1 cellular context compared by ENCODE assay signal in the genomic region with DNA sequence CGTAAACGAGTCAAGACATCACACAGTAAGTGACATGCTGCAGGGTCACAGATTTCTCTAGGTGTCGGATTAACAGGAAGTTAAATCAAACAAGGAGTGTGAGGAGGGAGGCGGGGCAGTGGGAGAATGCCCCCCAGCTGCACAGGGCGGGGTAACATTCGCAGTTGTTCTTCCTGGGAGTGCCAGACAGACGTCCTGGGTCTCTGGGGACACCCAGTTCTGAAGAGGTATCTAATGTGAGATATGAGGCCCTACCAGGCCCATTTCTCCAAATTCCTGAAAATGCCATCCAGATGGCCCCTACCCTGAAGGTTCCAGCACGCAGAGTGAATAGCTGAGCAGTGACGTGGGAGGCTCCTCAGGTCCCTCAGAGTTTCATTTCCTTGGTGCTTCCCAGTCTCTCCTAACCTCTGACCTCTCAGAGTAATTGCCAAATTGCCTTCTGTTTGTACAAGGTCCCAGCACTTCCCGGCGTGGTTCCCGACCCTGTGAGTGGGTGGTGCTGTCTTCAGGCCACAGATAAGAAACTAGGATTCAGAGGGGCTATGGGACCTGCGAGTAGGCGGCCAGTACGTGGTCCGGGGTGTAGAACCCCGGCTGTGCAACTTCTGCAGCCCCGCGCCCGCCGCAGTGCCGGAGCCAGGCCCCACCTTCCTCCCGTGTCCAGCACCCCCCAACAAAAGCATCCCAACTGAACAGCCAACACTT.
TF ChIP-seq lines count a peak whose summit lies in the region.

No MANE protein-coding gene starts in this region.

TF ChIP-seq in HepG2, 621 proteins besides CTCF, POLR2A, EP300 and RAD21 (continued from another document and continues in another):
- TF ChIP-seq, protein P1, sequence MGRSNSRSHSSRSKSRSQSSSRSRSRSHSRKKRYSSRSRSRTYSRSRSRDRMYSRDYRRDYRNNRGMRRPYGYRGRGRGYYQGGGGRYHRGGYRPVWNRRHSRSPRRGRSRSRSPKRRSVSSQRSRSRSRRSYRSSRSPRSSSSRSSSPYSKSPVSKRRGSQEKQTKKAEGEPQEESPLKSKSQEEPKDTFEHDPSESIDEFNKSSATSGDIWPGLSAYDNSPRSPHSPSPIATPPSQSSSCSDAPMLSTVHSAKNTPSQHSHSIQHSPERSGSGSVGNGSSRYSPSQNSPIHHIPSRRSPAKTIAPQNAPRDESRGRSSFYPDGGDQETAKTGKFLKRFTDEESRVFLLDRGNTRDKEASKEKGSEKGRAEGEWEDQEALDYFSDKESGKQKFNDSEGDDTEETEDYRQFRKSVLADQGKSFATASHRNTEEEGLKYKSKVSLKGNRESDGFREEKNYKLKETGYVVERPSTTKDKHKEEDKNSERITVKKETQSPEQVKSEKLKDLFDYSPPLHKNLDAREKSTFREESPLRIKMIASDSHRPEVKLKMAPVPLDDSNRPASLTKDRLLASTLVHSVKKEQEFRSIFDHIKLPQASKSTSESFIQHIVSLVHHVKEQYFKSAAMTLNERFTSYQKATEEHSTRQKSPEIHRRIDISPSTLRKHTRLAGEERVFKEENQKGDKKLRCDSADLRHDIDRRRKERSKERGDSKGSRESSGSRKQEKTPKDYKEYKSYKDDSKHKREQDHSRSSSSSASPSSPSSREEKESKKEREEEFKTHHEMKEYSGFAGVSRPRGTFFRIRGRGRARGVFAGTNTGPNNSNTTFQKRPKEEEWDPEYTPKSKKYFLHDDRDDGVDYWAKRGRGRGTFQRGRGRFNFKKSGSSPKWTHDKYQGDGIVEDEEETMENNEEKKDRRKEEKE (IDR thresholded peaks at IDR 0.05): no peak
- TF ChIP-seq IRX3 (CRISPR knock-in tag; IDR thresholded peaks at IDR 0.05; ENCODE audit: borderline replicate concordance, low read depth) (no peak), ZBTB3 (CRISPR knock-in tag; IDR thresholded peaks at IDR 0.05; ENCODE audit: borderline replicate concordance, low read depth) (peak; percentile 49; the same call in 1 of the 2 replicates), MTA1 (CRISPR knock-in tag; IDR thresholded peaks at IDR 0.05; ENCODE audit: borderline replicate concordance) (peak; percentile 78; the same call in 1 of the 2 replicates), SAFB2 (CRISPR knock-in tag; IDR thresholded peaks at IDR 0.05; ENCODE audit: borderline replicate concordance, low read depth) (no peak), NFKBIZ (CRISPR knock-in tag; IDR thresholded peaks at IDR 0.05) (peak; percentile 63; the same call in 1 of the 2 replicates), MED8 (CRISPR knock-in tag; IDR thresholded peaks at IDR 0.05; ENCODE audit: insufficient replicate concordance) (peak; percentile 50), POLR2G (IDR thresholded peaks at IDR 0.05; ENCODE audit: low read depth, low read length) (peak; percentile 82), ZFY (CRISPR knock-in tag; IDR thresholded peaks at IDR 0.05) (no peak; the same call in 1 of the 2 replicates), FOXC1 (CRISPR knock-in tag; IDR thresholded peaks at IDR 0.05; ENCODE audit: borderline replicate concordance) (no peak; the same call in 1 of the 2 replicates), FOXM1 (CRISPR knock-in tag; IDR thresholded peaks at IDR 0.05) (no peak), MAF1 (CRISPR knock-in tag; IDR thresholded peaks at IDR 0.05; ENCODE audit: borderline replicate concordance) (no peak), MED13 (CRISPR knock-in tag; IDR thresholded peaks at IDR 0.05) (peak; percentile 66), ZNF776 (CRISPR knock-in tag; IDR thresholded peaks at IDR 0.05) (no peak; the same call in 1 of the 2 replicates), ZNF891 (CRISPR knock-in tag; IDR thresholded peaks at IDR 0.05) (peak; percentile 69; the same call in 1 of the 2 replicates), KDM2A (CRISPR knock-in tag; IDR thresholded peaks at IDR 0.05; ENCODE audit: borderline replicate concordance, low read depth) (peak; percentile 70; the same call in 1 of the 2 replicates), ZBTB20 (CRISPR knock-in tag; IDR thresholded peaks at IDR 0.05; ENCODE audit: borderline replicate concordance, low read depth) (no peak), CCDC6 (CRISPR knock-in tag; IDR thresholded peaks at IDR 0.05) (no peak), ZNF3 (CRISPR knock-in tag; IDR thresholded peaks at IDR 0.05) (no peak), ZNF670 (CRISPR knock-in tag; IDR thresholded peaks at IDR 0.05; ENCODE audit: borderline replicate concordance) (peak; percentile 73; the same call in 1 of the 2 replicates), MTF1 (CRISPR knock-in tag; IDR thresholded peaks at IDR 0.05) (no peak), ZNF136 (CRISPR knock-in tag; IDR thresholded peaks at IDR 0.05; ENCODE audit: low read depth) (no peak), SMAD9 (CRISPR knock-in tag; IDR thresholded peaks at IDR 0.05) (no peak), PITX1 (CRISPR knock-in tag; IDR thresholded peaks at IDR 0.05) (0 out of 2 replicates have a peak, but pooled peaks have one; percentile 61), CBX2 (IDR thresholded peaks at IDR 0.05; ENCODE audit: low read depth, low read length) (no peak), CBX2 (CRISPR knock-in tag; IDR thresholded peaks at IDR 0.05; ENCODE audit: low read depth) (no peak), ZNF260 (CRISPR knock-in tag; IDR thresholded peaks at IDR 0.05; ENCODE audit: borderline replicate concordance, low read depth) (no peak), SETDB1 (CRISPR knock-in tag; IDR thresholded peaks at IDR 0.05; ENCODE audit: borderline replicate concordance) (no peak), SUZ12 (IDR thresholded peaks at IDR 0.05; ENCODE audit: low read depth, low read length) (no peak), GTF3A (CRISPR knock-in tag; conservative IDR thresholded peaks at IDR 0.05) (no peak), ZNF331 (CRISPR knock-in tag; IDR thresholded peaks at IDR 0.05) (0 out of 2 replicates have a peak, but pooled peaks have one; percentile 19), ZNF773 (CRISPR knock-in tag; IDR thresholded peaks at IDR 0.05; ENCODE audit: borderline replicate concordance) (no peak), ZFP36L2 (CRISPR knock-in tag; IDR thresholded peaks at IDR 0.05) (0 out of 2 replicates have a peak, but pooled peaks have one; percentile 64), ZNF7 (CRISPR knock-in tag; IDR thresholded peaks at IDR 0.05) (no peak), TRIM24 (CRISPR knock-in tag; IDR thresholded peaks at IDR 0.05) (no peak), SRF (IDR thresholded peaks at IDR 0.05; ENCODE audit: low read depth, low read length) (no peak), ZNF337 (CRISPR knock-in tag; IDR thresholded peaks at IDR 0.05; ENCODE audit: borderline replicate concordance, low read depth) (no peak), ZNF230 (CRISPR knock-in tag; IDR thresholded peaks at IDR 0.05) (no peak), NFE2L1 (CRISPR knock-in tag; IDR thresholded peaks at IDR 0.05; ENCODE audit: borderline replicate concordance) (peak; percentile 31; the same call in 1 of the 2 replicates), TBL1XR1 (IDR thresholded peaks at IDR 0.05; ENCODE audit: borderline replicate concordance, low read length, partially characterized antibody) (peak; percentile 19), RARA (CRISPR knock-in tag; IDR thresholded peaks at IDR 0.05) (peak; percentile 68), ZNF224 (CRISPR knock-in tag; IDR thresholded peaks at IDR 0.05) (no peak), RFXANK (CRISPR knock-in tag; IDR thresholded peaks at IDR 0.05) (no peak), TSC22D2 (CRISPR knock-in tag; IDR thresholded peaks at IDR 0.05; ENCODE audit: borderline replicate concordance) (0 out of 2 replicates have a peak, but pooled peaks have one; percentile 10), ZNF790 (CRISPR knock-in tag; IDR thresholded peaks at IDR 0.05; ENCODE audit: borderline replicate concordance) (no peak), MYNN (CRISPR knock-in tag; IDR thresholded peaks at IDR 0.05; ENCODE audit: low read depth) (no peak)
- TF ChIP-seq, protein P2, sequence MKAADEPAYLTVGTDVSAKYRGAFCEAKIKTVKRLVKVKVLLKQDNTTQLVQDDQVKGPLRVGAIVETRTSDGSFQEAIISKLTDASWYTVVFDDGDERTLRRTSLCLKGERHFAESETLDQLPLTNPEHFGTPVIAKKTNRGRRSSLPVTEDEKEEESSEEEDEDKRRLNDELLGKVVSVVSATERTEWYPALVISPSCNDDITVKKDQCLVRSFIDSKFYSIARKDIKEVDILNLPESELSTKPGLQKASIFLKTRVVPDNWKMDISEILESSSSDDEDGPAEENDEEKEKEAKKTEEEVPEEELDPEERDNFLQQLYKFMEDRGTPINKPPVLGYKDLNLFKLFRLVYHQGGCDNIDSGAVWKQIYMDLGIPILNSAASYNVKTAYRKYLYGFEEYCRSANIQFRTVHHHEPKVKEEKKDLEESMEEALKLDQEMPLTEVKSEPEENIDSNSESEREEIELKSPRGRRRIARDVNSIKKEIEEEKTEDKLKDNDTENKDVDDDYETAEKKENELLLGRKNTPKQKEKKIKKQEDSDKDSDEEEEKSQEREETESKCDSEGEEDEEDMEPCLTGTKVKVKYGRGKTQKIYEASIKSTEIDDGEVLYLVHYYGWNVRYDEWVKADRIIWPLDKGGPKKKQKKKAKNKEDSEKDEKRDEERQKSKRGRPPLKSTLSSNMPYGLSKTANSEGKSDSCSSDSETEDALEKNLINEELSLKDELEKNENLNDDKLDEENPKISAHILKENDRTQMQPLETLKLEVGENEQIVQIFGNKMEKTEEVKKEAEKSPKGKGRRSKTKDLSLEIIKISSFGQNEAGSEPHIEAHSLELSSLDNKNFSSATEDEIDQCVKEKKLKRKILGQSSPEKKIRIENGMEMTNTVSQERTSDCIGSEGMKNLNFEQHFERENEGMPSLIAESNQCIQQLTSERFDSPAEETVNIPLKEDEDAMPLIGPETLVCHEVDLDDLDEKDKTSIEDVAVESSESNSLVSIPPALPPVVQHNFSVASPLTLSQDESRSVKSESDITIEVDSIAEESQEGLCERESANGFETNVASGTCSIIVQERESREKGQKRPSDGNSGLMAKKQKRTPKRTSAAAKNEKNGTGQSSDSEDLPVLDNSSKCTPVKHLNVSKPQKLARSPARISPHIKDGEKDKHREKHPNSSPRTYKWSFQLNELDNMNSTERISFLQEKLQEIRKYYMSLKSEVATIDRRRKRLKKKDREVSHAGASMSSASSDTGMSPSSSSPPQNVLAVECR (CRISPR knock-in tag; IDR thresholded peaks at IDR 0.05; ENCODE audit: borderline replicate concordance): peak; percentile 25
- TF ChIP-seq, protein P3, sequence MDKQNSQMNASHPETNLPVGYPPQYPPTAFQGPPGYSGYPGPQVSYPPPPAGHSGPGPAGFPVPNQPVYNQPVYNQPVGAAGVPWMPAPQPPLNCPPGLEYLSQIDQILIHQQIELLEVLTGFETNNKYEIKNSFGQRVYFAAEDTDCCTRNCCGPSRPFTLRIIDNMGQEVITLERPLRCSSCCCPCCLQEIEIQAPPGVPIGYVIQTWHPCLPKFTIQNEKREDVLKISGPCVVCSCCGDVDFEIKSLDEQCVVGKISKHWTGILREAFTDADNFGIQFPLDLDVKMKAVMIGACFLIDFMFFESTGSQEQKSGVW (CRISPR knock-in tag; IDR thresholded peaks at IDR 0.05; ENCODE audit: borderline replicate concordance): no peak
- TF ChIP-seq, protein P4, sequence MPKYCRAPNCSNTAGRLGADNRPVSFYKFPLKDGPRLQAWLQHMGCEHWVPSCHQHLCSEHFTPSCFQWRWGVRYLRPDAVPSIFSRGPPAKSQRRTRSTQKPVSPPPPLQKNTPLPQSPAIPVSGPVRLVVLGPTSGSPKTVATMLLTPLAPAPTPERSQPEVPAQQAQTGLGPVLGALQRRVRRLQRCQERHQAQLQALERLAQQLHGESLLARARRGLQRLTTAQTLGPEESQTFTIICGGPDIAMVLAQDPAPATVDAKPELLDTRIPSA (CRISPR knock-in tag; IDR thresholded peaks at IDR 0.05; ENCODE audit: borderline replicate concordance): no peak; the same call in 1 of the 2 replicates
- TF ChIP-seq, protein P5, sequence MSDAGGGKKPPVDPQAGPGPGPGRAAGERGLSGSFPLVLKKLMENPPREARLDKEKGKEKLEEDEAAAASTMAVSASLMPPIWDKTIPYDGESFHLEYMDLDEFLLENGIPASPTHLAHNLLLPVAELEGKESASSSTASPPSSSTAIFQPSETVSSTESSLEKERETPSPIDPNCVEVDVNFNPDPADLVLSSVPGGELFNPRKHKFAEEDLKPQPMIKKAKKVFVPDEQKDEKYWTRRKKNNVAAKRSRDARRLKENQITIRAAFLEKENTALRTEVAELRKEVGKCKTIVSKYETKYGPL (CRISPR knock-in tag; IDR thresholded peaks at IDR 0.05): peak; percentile 49; the same call in 1 of the 2 replicates
- TF ChIP-seq, protein P6, sequence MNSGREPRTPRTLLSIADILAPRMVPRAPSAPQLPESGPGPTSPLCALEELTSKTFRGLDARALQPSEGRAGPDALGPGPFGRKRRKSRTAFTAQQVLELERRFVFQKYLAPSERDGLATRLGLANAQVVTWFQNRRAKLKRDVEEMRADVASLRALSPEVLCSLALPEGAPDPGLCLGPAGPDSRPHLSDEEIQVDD (CRISPR knock-in tag; IDR thresholded peaks at IDR 0.05; ENCODE audit: borderline replicate concordance): 0 out of 2 replicates have a peak, but pooled peaks have one; percentile 47
- TF ChIP-seq, protein P7, sequence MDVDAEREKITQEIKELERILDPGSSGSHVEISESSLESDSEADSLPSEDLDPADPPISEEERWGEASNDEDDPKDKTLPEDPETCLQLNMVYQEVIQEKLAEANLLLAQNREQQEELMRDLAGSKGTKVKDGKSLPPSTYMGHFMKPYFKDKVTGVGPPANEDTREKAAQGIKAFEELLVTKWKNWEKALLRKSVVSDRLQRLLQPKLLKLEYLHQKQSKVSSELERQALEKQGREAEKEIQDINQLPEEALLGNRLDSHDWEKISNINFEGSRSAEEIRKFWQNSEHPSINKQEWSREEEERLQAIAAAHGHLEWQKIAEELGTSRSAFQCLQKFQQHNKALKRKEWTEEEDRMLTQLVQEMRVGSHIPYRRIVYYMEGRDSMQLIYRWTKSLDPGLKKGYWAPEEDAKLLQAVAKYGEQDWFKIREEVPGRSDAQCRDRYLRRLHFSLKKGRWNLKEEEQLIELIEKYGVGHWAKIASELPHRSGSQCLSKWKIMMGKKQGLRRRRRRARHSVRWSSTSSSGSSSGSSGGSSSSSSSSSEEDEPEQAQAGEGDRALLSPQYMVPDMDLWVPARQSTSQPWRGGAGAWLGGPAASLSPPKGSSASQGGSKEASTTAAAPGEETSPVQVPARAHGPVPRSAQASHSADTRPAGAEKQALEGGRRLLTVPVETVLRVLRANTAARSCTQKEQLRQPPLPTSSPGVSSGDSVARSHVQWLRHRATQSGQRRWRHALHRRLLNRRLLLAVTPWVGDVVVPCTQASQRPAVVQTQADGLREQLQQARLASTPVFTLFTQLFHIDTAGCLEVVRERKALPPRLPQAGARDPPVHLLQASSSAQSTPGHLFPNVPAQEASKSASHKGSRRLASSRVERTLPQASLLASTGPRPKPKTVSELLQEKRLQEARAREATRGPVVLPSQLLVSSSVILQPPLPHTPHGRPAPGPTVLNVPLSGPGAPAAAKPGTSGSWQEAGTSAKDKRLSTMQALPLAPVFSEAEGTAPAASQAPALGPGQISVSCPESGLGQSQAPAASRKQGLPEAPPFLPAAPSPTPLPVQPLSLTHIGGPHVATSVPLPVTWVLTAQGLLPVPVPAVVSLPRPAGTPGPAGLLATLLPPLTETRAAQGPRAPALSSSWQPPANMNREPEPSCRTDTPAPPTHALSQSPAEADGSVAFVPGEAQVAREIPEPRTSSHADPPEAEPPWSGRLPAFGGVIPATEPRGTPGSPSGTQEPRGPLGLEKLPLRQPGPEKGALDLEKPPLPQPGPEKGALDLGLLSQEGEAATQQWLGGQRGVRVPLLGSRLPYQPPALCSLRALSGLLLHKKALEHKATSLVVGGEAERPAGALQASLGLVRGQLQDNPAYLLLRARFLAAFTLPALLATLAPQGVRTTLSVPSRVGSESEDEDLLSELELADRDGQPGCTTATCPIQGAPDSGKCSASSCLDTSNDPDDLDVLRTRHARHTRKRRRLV (CRISPR knock-in tag; IDR thresholded peaks at IDR 0.05): no peak
